Comparison of ENCODE assay signal across 8 cellular contexts in genomic region chr6:33075568-33076405, GRCh38. TPM values are rescaled to one million over a fixed set of nuclear protein-coding genes. Genes with fewer than 3 reads are reported as not detected.
DNase-seq lines count a peak whose midpoint lies in the region; ATAC-seq, FAIRE-seq and TF ChIP-seq lines count a peak whose summit lies in the region.

Gene HLA-DPB1 (plus strand): TSS chr6:33075990. CDS start chr6:33076042, 52 bp downstream.

- 87% methylated on average over 10 of the region's 10 CpGs; no CpG with 5 or more reads in 1 of the 2 experiments for WGBS in H1 (ENCODE audit: extremely low coverage in 1 of 2, insufficient coverage in 1 of 2, insufficient read length in 1 of 2, insufficient replicate concordance in 2 of 2, low coverage in 1 of 2, low lambda C conversion rate in 2 of 2, missing lambda C conversion rate in 1 of 2), 2 experiments

- H3K4me3 ChIP-seq in H1 (ENCODE audit: extremely low read depth in 1 of 4, insufficient read depth in 2 of 4, low read depth in 3 of 4, low read length in 4 of 4) (no peak within 1 kb of the TSS), mononuclear cell (ENCODE audit: low read length) (peak within 1 kb of the TSS; percentile 70), vagina (peak within 1 kb of the TSS; percentile 28 to 36)

- H3K4ac ChIP-seq in H1 (replicated peaks; ENCODE audit: insufficient read length, low read depth, low read length): no peak within 1 kb of the TSS

- H3K4me1 ChIP-seq in H1 (replicated peaks in 1 of 4; ENCODE audit: control insufficient read depth in 3 of 4, insufficient read depth in 4 of 4, low read length in 3 of 4) (peaks cover 0 to 2% (median 0%) of the 10 kb centered on the region in 4 experiments; a peak in 2 of 7 replicates), mononuclear cell (ENCODE audit: insufficient read depth, low read length) (peaks cover 58% of the 10 kb centered on the region), vagina (peaks cover 2% of the 10 kb centered on the region)

- H2BK15ac ChIP-seq in H1 (ENCODE audit: low read length): 0 out of 2 replicates have a peak within 1 kb of the TSS, but pooled peaks have one; percentile 53

- no peak within 1 kb of the TSS for H3K4me2 ChIP-seq in H1 (ENCODE audit: insufficient read depth in 1 of 2, low read depth in 2 of 2, low read length in 2 of 2)

- no peak within 1 kb of the TSS for H2BK120ac ChIP-seq in H1 (replicated peaks; ENCODE audit: low read depth, low read length)

- no peaks in the 10 kb centered on the region for H3K79me2 ChIP-seq in H1 (ENCODE audit: control insufficient read depth in 1 of 2, insufficient read depth in 2 of 2, low read length in 2 of 2)

- DNase-seq in GM04503 (ENCODE audit: low read depth): peak; percentile 13
- DNase-seq in H1 (ENCODE audit: low read depth in 1 of 2, low spot score in 2 of 2): no peak
- DNase-seq in vagina (ENCODE audit: extremely low spot score in 2 of 2): no peak
- DNase-seq in NCI-H2107 (lab: John Stamatoyannopoulos, UW): no peak

- H3K27ac ChIP-seq in H1 (ENCODE audit: low read depth, low read length) (no peak within 1 kb of the TSS), vagina (peak within 1 kb of the TSS; percentile 61)

- H3K27me3 ChIP-seq in H1 (replicated peaks in 1 of 4; ENCODE audit: control insufficient read depth in 3 of 4, extremely low read depth in 1 of 4, insufficient read depth in 3 of 4, low read length in 3 of 4) (0 out of 7 replicates have a peak, but pooled peaks cover 0 to under 1% (median 0%) of the 10 kb centered on the region in 4 experiments), mononuclear cell (ENCODE audit: insufficient read depth, low read length) (no peaks in the 10 kb centered on the region), vagina (no peaks in the 10 kb centered on the region)

- TF ChIP-seq POLR2A in H1 (IDR thresholded peaks at IDR 0.05; ENCODE audit: control extremely low read depth in 1 of 2, low read depth in 2 of 2, low read length in 2 of 2): no peak
- TF ChIP-seq POLR2A in vagina (IDR thresholded peaks at IDR 0.05): no peak

- POLR2A ChIA-PET in H1 (lab: Charles Lee; ENCODE audit: partially characterized antibody): interaction anchor here (0.8 to 1.0 kb wide), 2 partner anchors 68 to 74 kb away, joined by 3 read pairs; no protein-coding TSS in a partner anchor

- intact Hi-C loops in T-helper 1 cell treated with Interleukin-12 subunit alpha and Interleukin-12 subunit beta and Interleukin-4 antibody, amounts not matched to agents 30 ng/mL and 1 ng/mL, for 36 hours (cut with micrococcal nuclease): loop anchor here (1.0 to 10.0 kb wide), 4 partner anchors 56 to 1101 kb away; partner anchors contain the start of genes DXO, RXRB and SLC39A7
- intact Hi-C loops in vagina (cut with DNase I): no loop called here

- CTCF ChIA-PET in H1 (lab: Charles Lee; ENCODE audit: partially characterized antibody): interaction anchor here (0.7 to 2.7 kb wide), 8 partner anchors 9 to 122 kb away, joined by 3 to 12 read pairs (median 4); no protein-coding TSS in a partner anchor

- ATAC-seq in GM19452 (IDR thresholded peaks at IDR 0.05; ENCODE audit: unreplicated experiment): peak; percentile 68
- peak; percentile 74 for ATAC-seq in HG03439 (IDR thresholded peaks at IDR 0.05; ENCODE audit: unreplicated experiment)

- H3K56ac ChIP-seq in H1 (replicated peaks; ENCODE audit: insufficient read length, low read depth, low read length): no peak within 1 kb of the TSS

- no peak within 1 kb of the TSS for H3K18ac ChIP-seq in H1 (ENCODE audit: extremely low read depth, low read length)

- H3K79me1 ChIP-seq in H1 (ENCODE audit: low read depth, low read length): no peaks in the 10 kb centered on the region

- H2AK5ac ChIP-seq in H1 (ENCODE audit: low read depth, low read length): no peak within 1 kb of the TSS

- H2BK5ac ChIP-seq in H1 (ENCODE audit: low read depth, low read length): no peak within 1 kb of the TSS

- H4K5ac ChIP-seq in H1 (ENCODE audit: insufficient read length, low read depth, low read length): no peak within 1 kb of the TSS

- TF ChIP-seq EP300 in H1 (IDR thresholded peaks at IDR 0.05; ENCODE audit: borderline replicate concordance in 1 of 2, low read depth in 2 of 2, low read length in 2 of 2): no peak

- no peak within 1 kb of the TSS for H3K9ac ChIP-seq in H1 (replicated peaks in 1 of 4; ENCODE audit: extremely low read depth in 1 of 4, low read depth in 3 of 4, low read length in 3 of 4)

- H3K36me3 ChIP-seq in H1 (ENCODE audit: control insufficient read depth in 2 of 4, insufficient read depth in 4 of 4, low read length in 3 of 4): no peaks in the 10 kb centered on the region
- H3K36me3 ChIP-seq in vagina: no peaks in the 10 kb centered on the region

- no peak within 1 kb of the TSS for H2BK20ac ChIP-seq in H1 (ENCODE audit: low read length)

- no peak within 1 kb of the TSS; the same call in 1 of the 2 replicates for H2AFZ ChIP-seq in H1 (ENCODE audit: low read length)

- FAIRE-seq in H1 (lab: Jason Lieb, UNC): no peak

- H3K23me2 ChIP-seq in H1 (ENCODE audit: low read depth, low read length): peaks cover 4% of the 10 kb centered on the region; the same call in 1 of the 2 replicates

- H3K14ac ChIP-seq in H1 (ENCODE audit: insufficient read length): no peak within 1 kb of the TSS

- H3K9me3 ChIP-seq in H1 (ENCODE audit: insufficient read depth in 2 of 2, low read depth in 1 of 2, low read length in 1 of 2): no peaks in the 10 kb centered on the region
- H3K9me3 ChIP-seq in mononuclear cell (ENCODE audit: low read depth, low read length): no peaks in the 10 kb centered on the region
- no peaks in the 10 kb centered on the region for H3K9me3 ChIP-seq in vagina

- no peak for TF ChIP-seq CTCF in H1 (IDR thresholded peaks at IDR 0.05; ENCODE audit: control extremely low read depth in 1 of 3, insufficient read depth in 1 of 3, low read depth in 1 of 3, low read length in 3 of 3)
- no peak for TF ChIP-seq CTCF in vagina (IDR thresholded peaks at IDR 0.05)

- H2BK12ac ChIP-seq in H1 (ENCODE audit: low read depth, low read length): no peak within 1 kb of the TSS

- no peak for TF ChIP-seq RAD21 in H1 (IDR thresholded peaks at IDR 0.05 in 1 of 2, conservative IDR thresholded peaks at IDR 0.05 in 1 of 2; ENCODE audit: low read depth in 2 of 2, low read length in 2 of 2)

- H4K20me1 ChIP-seq in H1 (replicated peaks in 1 of 2; ENCODE audit: control insufficient read depth in 1 of 2, insufficient read depth in 2 of 2, low read length in 2 of 2): no peaks in the 10 kb centered on the region

- no peak within 1 kb of the TSS for H3K23ac ChIP-seq in H1 (ENCODE audit: insufficient read length)

- no peak within 1 kb of the TSS for H4K8ac ChIP-seq in H1 (ENCODE audit: extremely low read depth, insufficient read depth, low read length)

- no peak within 1 kb of the TSS for H4K91ac ChIP-seq in H1 (replicated peaks; ENCODE audit: insufficient read length, low read length)

TF ChIP-seq in H1, 55 proteins besides CTCF, POLR2A, EP300 and RAD21:
- TF ChIP-seq JUN (IDR thresholded peaks at IDR 0.05; ENCODE audit: low read depth, low read length): no peak
- peak; percentile 95 for TF ChIP-seq RFX5 (IDR thresholded peaks at IDR 0.05; ENCODE audit: borderline replicate concordance, low read depth, low read length)
- TF ChIP-seq CREB1 (IDR thresholded peaks at IDR 0.05): peak; percentile 65

RNA-seq across cellular contexts. Expression of gene HLA-DPB1, which starts in this region (rescaled TPM):
- 93.9 and 99.1 TPM in 2 replicates for total RNA-seq in T-helper 1 cell treated with Interleukin-12 subunit alpha and Interleukin-12 subunit beta and Interleukin-4 antibody, amounts not matched to agents 30 ng/mL and 1 ng/mL, for 36 hours
- 32.3 and 37.8 TPM in 2 replicates for total RNA-seq in H1 (2021; fragmentation: NEBNext Ultra II Directional; extraction: Animal tissue kit (Norgen Biotek cat#: 25700))
- polyA plus RNA-seq in H1 (2011; rRNA removed): 58.8 and 62.8 TPM in 2 replicates
- 81.9 TPM for polyA plus RNA-seq in H1 (2011; cell fraction: cytosol; rRNA removed)
- polyA plus RNA-seq in H1 (2011; cell fraction: nucleus; rRNA removed): 41.7 TPM
- 46.1 to 60.1 TPM (median 55.5 TPM) in 4 replicates for polyA plus RNA-seq in H1 (2012, experiment 1 of 2)
- polyA plus RNA-seq in H1 (2012, experiment 2 of 2): 46.2 TPM
- polyA plus RNA-seq in H1 (2013, experiment 1 of 2): 35.2 TPM
- 34.9 TPM for polyA plus RNA-seq in H1 (2013, experiment 2 of 2)
- 32.8 and 39.3 TPM in 2 replicates for polyA minus RNA-seq in H1 (2011; rRNA and poly(A)+ RNA removed)
- 15.7 TPM for polyA minus RNA-seq in H1 (2011; cell fraction: cytosol; rRNA and poly(A)+ RNA removed)
- 13.9 TPM for polyA minus RNA-seq in H1 (2011; cell fraction: nucleus; rRNA and poly(A)+ RNA removed)
- total RNA-seq in mononuclear cell: 166 TPM
- 94.8 TPM for total RNA-seq in vagina

Comparison
In these comparisons a context has a peak if more than half of its experiments do, and no peak if none do; other contexts are left out.
1. H3K4me3 ChIP-seq: peak in mononuclear cell (single experiment) and vagina (2 of 2); none in H1 (0 of 4).